Comparison of ENCODE assay signal across 8 cellular contexts in the genomic region with DNA sequence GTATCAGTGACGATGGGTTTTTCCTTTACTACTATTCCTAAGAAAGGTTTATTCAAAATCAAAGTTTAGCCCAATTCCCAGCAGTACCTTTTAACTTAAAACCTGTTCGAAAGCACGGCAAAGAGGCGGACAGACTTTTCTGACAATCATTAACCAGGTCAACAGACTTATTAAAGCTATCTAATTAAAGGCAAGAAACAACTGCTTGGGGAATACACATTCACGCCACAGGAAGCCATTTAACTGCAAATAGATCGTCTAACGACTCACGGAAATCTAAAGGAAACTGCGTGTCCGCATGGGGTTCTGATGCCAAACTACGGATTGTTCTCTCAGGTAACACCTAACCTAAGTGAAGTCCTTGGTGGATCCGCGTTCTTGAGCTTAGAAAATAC. TPM values are rescaled to one million over a fixed set of nuclear protein-coding genes. Genes with fewer than 3 reads are reported as not detected.
A peak's percentile ranks its signal among the peaks of the same experiment; 100 is the strongest.
DNase-seq lines count a peak whose midpoint lies in the region; ATAC-seq lines count a peak whose summit lies in the region.

No MANE protein-coding gene starts in this region.

- H3K9ac ChIP-seq in subcutaneous abdominal adipose tissue (ENCODE audit: low read length in 5 of 5), result peak overlapping the region; percentile 84 to 97 (median 93)

- H3K27ac Mint-ChIP-seq in activated naive CD4-positive, alpha-beta T cell treated with anti-CD3 and anti-CD28 coated beads, Interleukin-2, amount 50 U/mL, for 72 hours, result peak overlapping the region; percentile 92 to 97
- peak overlapping the region; percentile 89 to 94 (median 91) for H3K27ac Mint-ChIP-seq in immature natural killer cell

- DNase-seq in AG20443 (ENCODE audit: low spot score) (peak; percentile 7), immature natural killer cell (no peak), germinal center (ENCODE audit: low spot score) (no peak)
- DNase-seq in activated naive CD4-positive, alpha-beta T cell treated with anti-CD3 and anti-CD28 coated beads, Interleukin-2, amount 50 U/mL, for 72 hours (ENCODE audit: low spot score in 2 of 2), result no peak
- DNase-seq in stimulated activated naive CD4-positive, alpha-beta T cell (lab: John Stamatoyannopoulos, UW), result no peak

- peak overlapping the region; percentile 93 to 99 (median 96) for H3K4me3 Mint-ChIP-seq in immature natural killer cell

- peak; percentile 20 for ATAC-seq in GM18909 (IDR thresholded peaks at IDR 0.05; ENCODE audit: poor library complexity, unreplicated experiment)
- peak; percentile 14 for ATAC-seq in HG03342 (IDR thresholded peaks at IDR 0.05; ENCODE audit: unreplicated experiment)
- ATAC-seq in activated naive CD4-positive, alpha-beta T cell treated with anti-CD3 and anti-CD28 coated beads, Interleukin-2, amount 50 U/mL, for 72 hours, result peak in 1 of 2 donors; percentile 2

- H3K27ac ChIP-seq in subcutaneous abdominal adipose tissue (ENCODE audit: low read depth, low read length), result peak overlapping the region; percentile 90

- H3K9me3 ChIP-seq in subcutaneous abdominal adipose tissue (ENCODE audit: control insufficient read depth in 5 of 5, low read length in 5 of 5), result no peaks in the 10 kb centered on the region

- no peaks in the 10 kb centered on the region for H3K9me3 Mint-ChIP-seq in activated naive CD4-positive, alpha-beta T cell treated with anti-CD3 and anti-CD28 coated beads, Interleukin-2, amount 50 U/mL, for 72 hours
- no peaks in the 10 kb centered on the region for H3K9me3 Mint-ChIP-seq in immature natural killer cell

- H3K36me3 ChIP-seq in subcutaneous abdominal adipose tissue (ENCODE audit: control insufficient read depth in 5 of 5, insufficient read depth in 5 of 5, low read length in 5 of 5), result no peaks in the 10 kb centered on the region

- H3K27me3 ChIP-seq in subcutaneous abdominal adipose tissue (ENCODE audit: control insufficient read depth in 5 of 5, insufficient read depth in 4 of 5, low read length in 5 of 5), result no peaks in the 10 kb centered on the region

- H3K4me1 Mint-ChIP-seq in immature natural killer cell, result peaks cover 25 to 41% of the 10 kb centered on the region in 2 donors

- H3K27me3 Mint-ChIP-seq in immature natural killer cell (ENCODE audit: low read depth in 3 of 3), result peaks cover 2 to 13% (median 10%) of the 10 kb centered on the region in 3 donors

- H3K4me3 ChIP-seq in subcutaneous abdominal adipose tissue (ENCODE audit: low read depth in 1 of 5, low read length in 5 of 5), result peak overlapping the region; percentile 86 to 96 (median 90)

- H3K4me1 ChIP-seq in subcutaneous abdominal adipose tissue (ENCODE audit: control insufficient read depth in 5 of 5, insufficient read depth in 5 of 5, low read length in 5 of 5), result peaks cover 0 to 15% (median 13%) of the 10 kb centered on the region in 5 donors

- peaks cover 11 to 24% of the 10 kb centered on the region in 2 donors for H3K36me3 Mint-ChIP-seq in activated naive CD4-positive, alpha-beta T cell treated with anti-CD3 and anti-CD28 coated beads, Interleukin-2, amount 50 U/mL, for 72 hours
- peaks cover 0 to under 1% (median 0%) of the 10 kb centered on the region in 3 donors for H3K36me3 Mint-ChIP-seq in immature natural killer cell

RNA-seq across cellular contexts. Expression of a gene that starts 0.7 kb away (rescaled TPM):
- total RNA-seq in activated naive CD4-positive, alpha-beta T cell treated with anti-CD3 and anti-CD28 coated beads, Interleukin-2, amount 50 U/mL, for 72 hours, result 10 to 100 TPM; 16.7 to 24.4 TPM
- 1 to 10 TPM; 1.9 to 7.6 (median 4.7) TPM for polyA plus RNA-seq in immature natural killer cell
